In the genomic region with DNA sequence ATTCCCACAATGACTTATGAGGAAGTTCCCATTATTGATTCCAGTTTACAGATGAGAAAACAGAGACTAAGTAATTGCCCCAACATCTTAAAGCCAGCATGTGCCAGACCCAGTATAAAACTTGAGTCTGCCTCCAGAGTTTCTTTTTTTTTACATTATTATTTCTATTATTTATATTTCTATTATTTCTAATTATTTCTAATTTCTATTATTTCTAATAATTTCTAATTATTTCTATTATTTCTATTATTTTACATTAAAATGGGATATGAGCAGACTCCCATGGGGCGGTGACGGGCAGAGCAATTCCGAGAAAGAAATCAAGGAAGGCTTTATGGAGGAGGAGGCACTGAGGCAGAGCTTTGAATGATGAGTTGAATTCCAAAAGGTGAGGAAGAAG, we compare ENCODE assay signal across 28 cellular contexts.
"Had no signal": no experiment of that assay in that cellular context is flagged by ENCODE, and none has a peak within 500 bp of the region (broad histone marks: within the 10 kb centered on the region; RNA-seq: fewer than 3 reads in every experiment).

No MANE protein-coding gene starts in this region.

- H3K4me1 ChIP-seq: gastrocnemius medialis, left lung had no signal

- H3K9me3 ChIP-seq: esophagus squamous epithelium, gastrocnemius medialis, left lung, lower lobe of right lung, mucosa of descending colon had no signal

- ATAC-seq: effector memory CD8-positive, alpha-beta T cell; esophagus mucosa; gastrocnemius medialis; heart right ventricle; left cardiac atrium; left lung; left ventricle myocardium superior; lower lobe of right lung; mucosa of descending colon had no signal

- H3K27ac ChIP-seq: epithelial cell of prostate, esophagus squamous epithelium, gastrocnemius medialis, heart right ventricle, left lung, lower lobe of right lung had no signal

- H3K4me1 Mint-ChIP-seq: endodermal cell, naive B cell had no signal

- DNase-seq: cortex of kidney; effector CD8-positive, alpha-beta T cell; effector memory CD8-positive, alpha-beta T cell; endodermal cell; erythroblast; esophagus squamous epithelium; foreskin fibroblast; foreskin melanocyte; gastrocnemius medialis; glutamatergic neuron; head of caudate nucleus; heart right ventricle; hippocampal formation; left cardiac atrium; left lung; left ventricle myocardium superior; lower lobe of right lung; mesenchymal stem cell; mucosa of descending colon; naive B cell had no signal

- H3K27ac Mint-ChIP-seq: dendritic cell treated with granulocyte-macrophage colony-stimulating factor and Interleukin-4, amounts not matched to agents 40 ng/mL and 50 ng/mL, for 4 days; effector memory CD8-positive, alpha-beta T cell; endodermal cell; mesothelial cell of epicardium had no signal

- H3K4me3 Mint-ChIP-seq: dendritic cell treated with granulocyte-macrophage colony-stimulating factor and Interleukin-4, amounts not matched to agents 40 ng/mL and 50 ng/mL, for 4 days; effector memory CD8-positive, alpha-beta T cell; endodermal cell; mesothelial cell of epicardium had no signal

- H3K4me3 ChIP-seq: esophagus squamous epithelium, gastrocnemius medialis, heart right ventricle, left lung, lower lobe of right lung, mucosa of descending colon had no signal

- FAIRE-seq: colon, endometrium, islet of Langerhans, keratinocyte had no signal

- H3K9me3 Mint-ChIP-seq: dendritic cell treated with granulocyte-macrophage colony-stimulating factor and Interleukin-4, amounts not matched to agents 40 ng/mL and 50 ng/mL, for 4 days had no signal
